In the genomic region with DNA sequence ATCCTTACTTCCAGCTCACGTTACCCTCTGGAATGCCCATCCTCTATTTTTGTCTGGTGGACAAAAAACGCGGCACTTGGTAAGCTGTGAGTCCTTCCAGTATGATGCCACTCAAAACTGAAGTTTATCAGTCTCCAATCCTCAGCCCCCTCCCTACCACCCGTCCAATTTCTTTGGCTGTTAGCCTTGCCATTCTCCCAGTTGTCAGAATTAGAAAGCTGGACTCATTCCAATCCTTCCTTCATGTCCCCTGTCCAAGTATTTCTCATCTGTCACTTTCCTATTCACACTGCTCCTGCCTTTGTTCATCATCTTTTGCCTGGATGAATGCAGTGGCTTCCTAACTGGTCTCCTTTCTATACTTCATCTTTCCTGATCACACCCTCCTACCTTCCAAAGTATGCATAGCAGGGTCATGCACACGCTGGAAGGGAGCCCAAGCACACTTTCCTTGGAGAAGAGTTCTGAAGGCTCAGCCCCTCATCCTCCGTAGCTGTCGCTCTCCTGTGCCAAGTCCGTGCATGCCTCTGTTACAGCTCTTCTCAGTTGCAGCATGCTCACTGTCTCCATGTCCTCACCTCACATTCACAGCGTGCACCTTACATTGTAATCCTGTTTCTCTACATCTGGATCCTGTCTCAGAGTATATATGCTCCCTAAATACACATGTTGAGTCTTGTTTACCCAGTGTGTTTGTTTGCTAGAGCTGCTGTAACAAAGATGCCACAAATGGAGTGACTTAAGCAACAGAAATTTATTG, we compare ENCODE assay signal across 14 cellular contexts. TPM values are rescaled to one million over a fixed set of nuclear protein-coding genes. Genes with fewer than 3 reads are reported as not detected.
DNase-seq lines count a peak whose midpoint lies in the region; ATAC-seq and TF ChIP-seq lines count a peak whose summit lies in the region.
"Had no signal": no experiment of that assay in that cellular context is flagged by ENCODE, and none has a peak within 500 bp of the region (broad histone marks: within the 10 kb centered on the region; RNA-seq: fewer than 3 reads in every experiment).

No MANE protein-coding gene starts in this region.

- ATAC-seq in GM18909 (IDR thresholded peaks at IDR 0.05; ENCODE audit: poor library complexity, unreplicated experiment): no peak

- peak overlapping the region; percentile 66 for H3K4me2 ChIP-seq in mammary epithelial cell (ENCODE audit: insufficient read depth, low read depth, low read length)

- H3K27ac ChIP-seq in C4-2B: 0 out of 2 replicates have a peak overlapping the region, but pooled peaks have one; percentile 3
- no peak overlapping the region for H3K27ac ChIP-seq in mammary epithelial cell (ENCODE audit: insufficient read depth, low read depth, low read length)
- peak overlapping the region; percentile 57 for H3K27ac ChIP-seq in iPS-20b (ENCODE audit: low read length)
- H3K27ac ChIP-seq: adrenal gland had no signal

- BruUV-seq in mammary epithelial cell (replicated peaks; lab: Mats Ljungman, UMichigan): no TSS peak

- peaks cover 21% of the 10 kb centered on the region for H3K4me1 ChIP-seq in mammary epithelial cell (ENCODE audit: insufficient read depth, low read length)
- peaks cover 29% of the 10 kb centered on the region for H3K4me1 ChIP-seq in iPS-20b (ENCODE audit: insufficient read depth, low read length)

- H3K9me3 ChIP-seq in mammary epithelial cell (replicated peaks; ENCODE audit: insufficient read depth, low read length): no peaks in the 10 kb centered on the region
- no peaks in the 10 kb centered on the region; the same call in none of the 2 replicates for H3K9me3 ChIP-seq in iPS-20b (ENCODE audit: insufficient read depth, low read depth, low read length)
- H3K9me3 ChIP-seq: adrenal gland had no signal

- dilution Hi-C loops in mammary epithelial cell (cut with HindIII; ENCODE audit: low sequenced_read_pairs): no loop called here

- H3K4me3 ChIP-seq in mammary epithelial cell (replicated peaks in 1 of 3; ENCODE audit: insufficient read depth in 1 of 3, low read depth in 2 of 3, low read length in 3 of 3): peak overlapping the region in 1 of 3 experiments; percentile 18
- 0 out of 2 replicates have a peak overlapping the region, but pooled peaks have one; percentile 8 for H3K4me3 ChIP-seq in iPS-20b (ENCODE audit: low read length)
- H3K4me3 ChIP-seq: adrenal gland, dorsolateral prefrontal cortex had no signal

- H3K27me3 ChIP-seq in mammary epithelial cell (ENCODE audit: insufficient read depth, low read length): no peaks in the 10 kb centered on the region
- no peaks in the 10 kb centered on the region for H3K27me3 ChIP-seq in iPS-20b (ENCODE audit: insufficient read depth, low read length)
- H3K27me3 ChIP-seq: adrenal gland, dorsolateral prefrontal cortex had no signal

- 65% methylated on average over 6 of the region's 9 CpGs for WGBS in mammary epithelial cell (ENCODE audit: low coverage, missing lambda C conversion rate)

- H3K9ac ChIP-seq in mammary epithelial cell (ENCODE audit: insufficient read depth, low read length) (no peak overlapping the region), iPS-20b (ENCODE audit: low read depth, low read length) (peak overlapping the region; percentile 24; the same call in 1 of the 2 replicates)

- in situ Hi-C loops in mammary epithelial cell (cut with MboI; ENCODE audit: low sequenced_read_pairs in 2 of 2): no loop called here
- in situ Hi-C loops in KBM-7 (cut with MboI; ENCODE audit: low pct_unique_long_range_greater_than_20kb, low sequenced_read_pairs): no loop called here

- intact Hi-C loops in mammary epithelial cell (cut with micrococcal nuclease): no loop called here

- H3K36me3 ChIP-seq in mammary epithelial cell (ENCODE audit: insufficient read depth, low read length) (no peaks in the 10 kb centered on the region), iPS-20b (ENCODE audit: insufficient read depth, low read depth, low read length) (no peaks in the 10 kb centered on the region)
- H3K36me3 ChIP-seq: adrenal gland had no signal

- TF ChIP-seq CTCF in C4-2B (conservative IDR thresholded peaks at IDR 0.05) (no peak), mammary epithelial cell (conservative IDR thresholded peaks at IDR 0.05 in 1 of 2, IDR thresholded peaks at IDR 0.05 in 1 of 2; ENCODE audit: extremely low read depth in 1 of 2, insufficient read depth in 1 of 2, low read depth in 1 of 2, low read length in 2 of 2) (no peak)

- H2AFZ ChIP-seq in mammary epithelial cell (ENCODE audit: low read depth, low read length): peak overlapping the region; percentile 33

- no peaks in the 10 kb centered on the region for H4K20me1 ChIP-seq in mammary epithelial cell (ENCODE audit: insufficient read depth, low read length)

- POLR2A ChIA-PET in HEK293T (lab: Yijun Ruan, JAX): interaction anchor here (0.9 kb wide), 1 partner anchor 19 kb away, joined by 3 read pairs; the partner anchor contains the start of gene APLP2

- peaks cover 69% of the 10 kb centered on the region for H3K79me2 ChIP-seq in mammary epithelial cell (ENCODE audit: insufficient read depth, low read length)

- DNase-seq in HEK293T (ENCODE audit: extremely low spot score) (no peak), mammary epithelial cell (peak; percentile 49), NCI-H1092 treated with DMSO at 0.1 percent for 48 hours (lab: John Stamatoyannopoulos, UW) (no peak), NCI-H510A treated with DMSO at 0.1 percent for 48 hours (lab: John Stamatoyannopoulos, UW) (no peak), KBM-7 (no peak)
- DNase-seq: activated T-cell treated with anti-CD3 and anti-CD28 coated beads for 4 hours; adrenal gland; DND-41; dorsolateral prefrontal cortex; NCI-H146; stimulated activated CD4-positive, alpha-beta T cell treated with anti-CD3 and anti-CD28 coated beads, Interleukin-4, amount 100 ng/mL, for 1 hour had no signal

- CTCF ChIA-PET in HEK293T (lab: Yijun Ruan, JAX): interaction anchor here (0.7 kb wide), 1 partner anchor 9 kb away, joined by 3 read pairs; no protein-coding TSS in a partner anchor
- CTCF ChIA-PET in mammary epithelial cell (lab: Charles Lee; ENCODE audit: low non-redundant PET): no interaction called here

TF ChIP-seq in HEK293T, 16 proteins besides CTCF, POLR2A, EP300 and RAD21:
- TF ChIP-seq ZNF384 (IDR thresholded peaks at IDR 0.05): no peak
- TF ChIP-seq, protein P1, sequence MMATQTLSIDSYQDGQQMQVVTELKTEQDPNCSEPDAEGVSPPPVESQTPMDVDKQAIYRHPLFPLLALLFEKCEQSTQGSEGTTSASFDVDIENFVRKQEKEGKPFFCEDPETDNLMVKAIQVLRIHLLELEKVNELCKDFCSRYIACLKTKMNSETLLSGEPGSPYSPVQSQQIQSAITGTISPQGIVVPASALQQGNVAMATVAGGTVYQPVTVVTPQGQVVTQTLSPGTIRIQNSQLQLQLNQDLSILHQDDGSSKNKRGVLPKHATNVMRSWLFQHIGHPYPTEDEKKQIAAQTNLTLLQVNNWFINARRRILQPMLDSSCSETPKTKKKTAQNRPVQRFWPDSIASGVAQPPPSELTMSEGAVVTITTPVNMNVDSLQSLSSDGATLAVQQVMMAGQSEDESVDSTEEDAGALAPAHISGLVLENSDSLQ (IDR thresholded peaks at IDR 0.05): peak; percentile 27; the same call in 1 of the 2 replicates
- TF ChIP-seq ARNT (IDR thresholded peaks at IDR 0.05): no peak
- TF ChIP-seq L3MBTL2 (conservative IDR thresholded peaks at IDR 0.05): 0 out of 2 replicates have a peak, but pooled peaks have one; percentile 6
- TF ChIP-seq TARDBP (IDR thresholded peaks at IDR 0.05): no peak
- no peak for TF ChIP-seq CTBP1 (IDR thresholded peaks at IDR 0.05; ENCODE audit: borderline replicate concordance)
- TF ChIP-seq FOXA1 (IDR thresholded peaks at IDR 0.05): no peak
- TF ChIP-seq ELF4 (IDR thresholded peaks at IDR 0.05): no peak
- TF ChIP-seq SP1 (IDR thresholded peaks at IDR 0.05): no peak
- TF ChIP-seq HDGF (IDR thresholded peaks at IDR 0.05; ENCODE audit: borderline replicate concordance): no peak
TF ChIP-seq in HEK293T: peak in this region for 2.

RNA-seq across cellular contexts. Expression of gene APLP2, which starts 19.4 kb away (rescaled TPM):
- total RNA-seq in mammary epithelial cell: 100 to 1,000 TPM; 348 to 450 TPM
- polyA plus RNA-seq in mammary epithelial cell: 319 TPM
- 177 TPM for polyA minus RNA-seq in mammary epithelial cell
